In the genomic region with DNA sequence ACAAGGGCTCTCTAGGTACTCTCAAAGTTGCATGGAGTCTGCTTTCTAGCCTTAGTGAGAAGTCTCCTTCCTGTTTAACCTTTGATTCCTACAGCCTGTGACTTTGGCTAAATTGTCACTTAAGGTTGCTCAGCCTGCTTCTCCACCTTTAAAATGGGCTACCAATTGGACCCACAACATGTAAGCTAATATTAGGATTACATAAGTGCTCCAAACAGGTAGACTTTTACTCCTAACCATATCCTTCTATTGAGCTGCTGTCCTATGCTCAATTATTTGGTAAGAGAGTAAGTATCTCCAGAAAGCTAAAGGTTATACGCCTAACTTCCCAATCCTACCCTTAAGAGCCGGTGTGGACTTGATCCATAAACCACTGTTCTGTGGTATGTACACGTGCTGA, we compare ENCODE assay signal across 1 cellular context.
TF ChIP-seq lines count a peak whose summit lies in the region.

No MANE protein-coding gene starts in this region.

TF ChIP-seq in GM12878, 131 proteins besides CTCF, POLR2A, EP300 and RAD21:
- TF ChIP-seq KDM1A (IDR thresholded peaks at IDR 0.05; ENCODE audit: borderline replicate concordance) (no peak), CBX5 (IDR thresholded peaks at IDR 0.05; ENCODE audit: low read depth) (no peak), TCF3 (IDR thresholded peaks at IDR 0.05; ENCODE audit: borderline replicate concordance, insufficient read depth, low read depth, low read length) (no peak), SMC3 (IDR thresholded peaks at IDR 0.05; ENCODE audit: borderline replicate concordance, low read length) (no peak), RBBP5 (conservative IDR thresholded peaks at IDR 0.05) (no peak), SMARCA5 (IDR thresholded peaks at IDR 0.05) (no peak), SUPT20H (IDR thresholded peaks at IDR 0.05; ENCODE audit: borderline replicate concordance, control insufficient read depth, low read depth, low read length) (no peak), SMAD1 (IDR thresholded peaks at IDR 0.05; ENCODE audit: low read depth, partially characterized antibody) (no peak), TBL1XR1 (IDR thresholded peaks at IDR 0.05; ENCODE audit: low read depth, low read length) (no peak), SMAD5 (IDR thresholded peaks at IDR 0.05; ENCODE audit: low read depth) (no peak)
- TF ChIP-seq, protein P1, sequence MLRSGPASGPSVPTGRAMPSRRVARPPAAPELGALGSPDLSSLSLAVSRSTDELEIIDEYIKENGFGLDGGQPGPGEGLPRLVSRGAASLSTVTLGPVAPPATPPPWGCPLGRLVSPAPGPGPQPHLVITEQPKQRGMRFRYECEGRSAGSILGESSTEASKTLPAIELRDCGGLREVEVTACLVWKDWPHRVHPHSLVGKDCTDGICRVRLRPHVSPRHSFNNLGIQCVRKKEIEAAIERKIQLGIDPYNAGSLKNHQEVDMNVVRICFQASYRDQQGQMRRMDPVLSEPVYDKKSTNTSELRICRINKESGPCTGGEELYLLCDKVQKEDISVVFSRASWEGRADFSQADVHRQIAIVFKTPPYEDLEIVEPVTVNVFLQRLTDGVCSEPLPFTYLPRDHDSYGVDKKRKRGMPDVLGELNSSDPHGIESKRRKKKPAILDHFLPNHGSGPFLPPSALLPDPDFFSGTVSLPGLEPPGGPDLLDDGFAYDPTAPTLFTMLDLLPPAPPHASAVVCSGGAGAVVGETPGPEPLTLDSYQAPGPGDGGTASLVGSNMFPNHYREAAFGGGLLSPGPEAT (IDR thresholded peaks at IDR 0.05; ENCODE audit: low read depth): no peak
- TF ChIP-seq, protein P2, sequence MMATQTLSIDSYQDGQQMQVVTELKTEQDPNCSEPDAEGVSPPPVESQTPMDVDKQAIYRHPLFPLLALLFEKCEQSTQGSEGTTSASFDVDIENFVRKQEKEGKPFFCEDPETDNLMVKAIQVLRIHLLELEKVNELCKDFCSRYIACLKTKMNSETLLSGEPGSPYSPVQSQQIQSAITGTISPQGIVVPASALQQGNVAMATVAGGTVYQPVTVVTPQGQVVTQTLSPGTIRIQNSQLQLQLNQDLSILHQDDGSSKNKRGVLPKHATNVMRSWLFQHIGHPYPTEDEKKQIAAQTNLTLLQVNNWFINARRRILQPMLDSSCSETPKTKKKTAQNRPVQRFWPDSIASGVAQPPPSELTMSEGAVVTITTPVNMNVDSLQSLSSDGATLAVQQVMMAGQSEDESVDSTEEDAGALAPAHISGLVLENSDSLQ (IDR thresholded peaks at IDR 0.05): no peak
TF ChIP-seq in GM12878: peak in this region for 0.
